8 cellular contexts compared by ENCODE assay signal in the genomic region with DNA sequence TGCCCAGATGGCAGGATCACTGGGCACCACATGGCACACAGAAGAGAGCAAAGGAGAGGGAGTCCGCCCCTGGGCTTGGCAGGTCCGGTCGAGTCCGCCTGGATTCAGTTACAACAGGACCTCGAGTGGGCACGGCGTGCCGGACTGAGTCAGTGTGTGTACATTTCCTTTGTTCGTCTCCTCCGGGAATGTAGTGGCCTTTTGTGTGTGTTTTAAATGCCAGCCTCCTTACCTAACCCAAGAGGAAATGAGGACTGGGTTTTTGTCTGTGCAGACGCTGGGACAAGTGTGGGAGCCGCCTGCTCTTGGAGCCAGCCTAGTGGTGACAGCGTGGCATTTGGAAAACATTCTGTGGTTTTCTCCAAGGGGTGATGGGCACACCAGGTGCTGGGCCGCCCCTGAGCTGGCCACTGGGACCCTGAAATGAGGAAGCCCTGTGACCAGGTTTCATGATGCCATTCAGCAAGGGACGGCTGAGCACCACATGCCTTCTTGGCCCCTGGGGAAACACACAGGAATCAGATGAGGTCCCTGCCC. TPM values are rescaled to one million over a fixed set of nuclear protein-coding genes. Genes with fewer than 3 reads are reported as not detected.
DNase-seq lines count a peak whose midpoint lies in the region; ATAC-seq and TF ChIP-seq lines count a peak whose summit lies in the region.

No MANE protein-coding gene starts in this region.

- no peak overlapping the region for H3K27ac ChIP-seq in foreskin keratinocyte

- TF ChIP-seq CTCF in foreskin keratinocyte (conservative IDR thresholded peaks at IDR 0.05): peak; percentile 6

- H3K36me3 Mint-ChIP-seq in stimulated activated memory B cell treated with anti-CD40 and anti-IgM and Interleukin-4, amounts not matched to agents 10 μg/mL and 1 μg/mL and 100 μg/mL, for 72 hours: peaks cover 19% of the 10 kb centered on the region

- DNase-seq in NCI-H524 (lab: John Stamatoyannopoulos, UW) (peak; percentile 50 to 77), NCI-H524 treated with DMSO at 0.1 percent for 48 hours (lab: John Stamatoyannopoulos, UW) (no peak), foreskin keratinocyte (peak in 1 of 2 donors; percentile 68), NCI-H146 treated with DMSO at 0.1 percent for 48 hours (lab: John Stamatoyannopoulos, UW; ENCODE audit: unreplicated experiment) (no peak), HuH-7 (ENCODE audit: low spot score) (no peak), NCI-H2227 treated with DMSO at 0.1 percent for 48 hours (lab: John Stamatoyannopoulos, UW) (no peak)

- peaks cover 19% of the 10 kb centered on the region for H3K4me1 ChIP-seq in foreskin keratinocyte

- no peaks in the 10 kb centered on the region for H3K9me3 Mint-ChIP-seq in stimulated activated memory B cell treated with anti-CD40 and anti-IgM and Interleukin-4, amounts not matched to agents 10 μg/mL and 1 μg/mL and 100 μg/mL, for 72 hours

- H3K4me3 Mint-ChIP-seq in stimulated activated memory B cell treated with anti-CD40 and anti-IgM and Interleukin-4, amounts not matched to agents 10 μg/mL and 1 μg/mL and 100 μg/mL, for 72 hours: peak overlapping the region; percentile 22

- peak overlapping the region; percentile 93 for H3K27ac Mint-ChIP-seq in stimulated activated memory B cell treated with anti-CD40 and anti-IgM and Interleukin-4, amounts not matched to agents 10 μg/mL and 1 μg/mL and 100 μg/mL, for 72 hours

- H3K27me3 ChIP-seq in foreskin keratinocyte: no peaks in the 10 kb centered on the region

- peak; percentile 88 for ATAC-seq in SK-N-SH treated with all-trans-retinoic acid at 6 μM for 48 hours
- peak; percentile 68 for ATAC-seq in foreskin keratinocyte
- peak; percentile 71 for ATAC-seq in stimulated activated memory B cell treated with anti-CD40 and anti-IgM and Interleukin-4, amounts not matched to agents 10 μg/mL and 1 μg/mL and 100 μg/mL, for 72 hours

- peaks cover 98% of the 10 kb centered on the region for H3K4me1 Mint-ChIP-seq in stimulated activated memory B cell treated with anti-CD40 and anti-IgM and Interleukin-4, amounts not matched to agents 10 μg/mL and 1 μg/mL and 100 μg/mL, for 72 hours

- no peaks in the 10 kb centered on the region for H3K27me3 Mint-ChIP-seq in stimulated activated memory B cell treated with anti-CD40 and anti-IgM and Interleukin-4, amounts not matched to agents 10 μg/mL and 1 μg/mL and 100 μg/mL, for 72 hours

TF ChIP-seq in SK-N-SH treated with all-trans-retinoic acid at 6 μM for 48 hours, 23 proteins besides CTCF, POLR2A, EP300 and RAD21:
- TF ChIP-seq ZNF8 (CRISPR knock-in tag; IDR thresholded peaks at IDR 0.05): no peak
- TF ChIP-seq TCF4 (CRISPR knock-in tag; IDR thresholded peaks at IDR 0.05; ENCODE audit: borderline replicate concordance): no peak
- TF ChIP-seq, protein P1, sequence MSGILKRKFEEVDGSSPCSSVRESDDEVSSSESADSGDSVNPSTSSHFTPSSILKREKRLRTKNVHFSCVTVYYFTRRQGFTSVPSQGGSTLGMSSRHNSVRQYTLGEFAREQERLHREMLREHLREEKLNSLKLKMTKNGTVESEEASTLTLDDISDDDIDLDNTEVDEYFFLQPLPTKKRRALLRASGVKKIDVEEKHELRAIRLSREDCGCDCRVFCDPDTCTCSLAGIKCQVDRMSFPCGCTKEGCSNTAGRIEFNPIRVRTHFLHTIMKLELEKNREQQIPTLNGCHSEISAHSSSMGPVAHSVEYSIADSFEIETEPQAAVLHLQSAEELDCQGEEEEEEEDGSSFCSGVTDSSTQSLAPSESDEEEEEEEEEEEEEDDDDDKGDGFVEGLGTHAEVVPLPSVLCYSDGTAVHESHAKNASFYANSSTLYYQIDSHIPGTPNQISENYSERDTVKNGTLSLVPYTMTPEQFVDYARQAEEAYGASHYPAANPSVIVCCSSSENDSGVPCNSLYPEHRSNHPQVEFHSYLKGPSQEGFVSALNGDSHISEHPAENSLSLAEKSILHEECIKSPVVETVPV (CRISPR knock-in tag; IDR thresholded peaks at IDR 0.05): no peak
- TF ChIP-seq ZFP30 (CRISPR knock-in tag; IDR thresholded peaks at IDR 0.05): no peak
- no peak for TF ChIP-seq SNAI2 (CRISPR knock-in tag; IDR thresholded peaks at IDR 0.05)
- no peak for TF ChIP-seq ZC3H10 (CRISPR knock-in tag; IDR thresholded peaks at IDR 0.05)
- no peak for TF ChIP-seq ZNF565 (CRISPR knock-in tag; conservative IDR thresholded peaks at IDR 0.05; ENCODE audit: low read depth)
- no peak for TF ChIP-seq RARB (CRISPR knock-in tag; IDR thresholded peaks at IDR 0.05)
- no peak for TF ChIP-seq CSDC2 (CRISPR knock-in tag; IDR thresholded peaks at IDR 0.05)
- TF ChIP-seq ZFP3 (CRISPR knock-in tag; IDR thresholded peaks at IDR 0.05): no peak
- no peak for TF ChIP-seq ESRRG (CRISPR knock-in tag; IDR thresholded peaks at IDR 0.05)
TF ChIP-seq in SK-N-SH treated with all-trans-retinoic acid at 6 μM for 48 hours: peak in this region for 0.

RNA-seq across cellular contexts. Expression of gene NEK6, which starts 9.6 kb away (rescaled TPM):
- total RNA-seq in foreskin keratinocyte: 28.4 and 30.3 TPM in 2 replicates
- 29.7 and 30.5 TPM in 2 replicates for polyA plus RNA-seq in foreskin keratinocyte

Comparison
In these comparisons a context has a peak if more than half of its experiments do, and no peak if none do; other contexts are left out.
1. DNase-seq: peak in NCI-H524 (2 of 2); none in NCI-H524 treated with DMSO at 0.1 percent for 48 hours (single experiment), NCI-H146 treated with DMSO at 0.1 percent for 48 hours (single experiment), HuH-7 (single experiment) and NCI-H2227 treated with DMSO at 0.1 percent for 48 hours (single experiment).
2. Peak in every context shown above with its lines, with median percentiles within 50 percentile points of each other: ATAC-seq.